8 cellular contexts compared by ENCODE assay signal in genomic region chr9:92140074-92140753, GRCh38. TPM values are rescaled to one million over a fixed set of nuclear protein-coding genes. Genes with fewer than 3 reads are reported as not detected.
DNase-seq lines count a peak whose midpoint lies in the region; ATAC-seq and TF ChIP-seq lines count a peak whose summit lies in the region.

No MANE protein-coding gene starts in this region.

- TF ChIP-seq CTCF in AG04449 (IDR thresholded peaks at IDR 0.05; ENCODE audit: insufficient read depth, low read length, missing control alignments) (peak; percentile 99), SK-N-SH (IDR thresholded peaks at IDR 0.05) (peak; percentile 76), vagina (IDR thresholded peaks at IDR 0.05) (peak; percentile 75 to 83 (median 82))

- ATAC-seq in GM19025 (IDR thresholded peaks at IDR 0.05; ENCODE audit: low read depth, unreplicated experiment) (peak; percentile 45), Right ventricle myocardium inferior (peak; percentile 58)

- H3K4me3 ChIP-seq in AG04449 (ENCODE audit: low read depth, low read length), result peak overlapping the region; percentile 12; the same call in 1 of the 2 replicates
- peak overlapping the region in 1 of 2 experiments; percentile 43; a peak in 1 of 4 replicates for H3K4me3 ChIP-seq in SK-N-SH (ENCODE audit: low read depth in 2 of 2, low read length in 1 of 2)
- peak overlapping the region; percentile 57 for H3K4me3 ChIP-seq in rectal smooth muscle tissue (ENCODE audit: low read length)
- peak overlapping the region; percentile 49 to 53 for H3K4me3 ChIP-seq in vagina

- POLR2A ChIA-PET in AG04449 (lab: Yijun Ruan, JAX), result interaction anchor here (0.9 to 1.9 kb wide), 2 partner anchors 51 to 102 kb away, joined by 3 to 11 read pairs; no protein-coding TSS in a partner anchor
- POLR2A ChIA-PET in SK-N-SH (lab: Yijun Ruan, JAX), result interaction anchor here (1.2 to 1.7 kb wide), 2 partner anchors 94 to 105 kb away, joined by 3 to 7 read pairs; no protein-coding TSS in a partner anchor

- intact Hi-C loops in Right ventricle myocardium inferior (cut with DNase I), result no loop called here
- intact Hi-C loops in vagina (cut with DNase I), result no loop called here

- no peaks in the 10 kb centered on the region for H3K9me3 ChIP-seq in SK-N-SH
- H3K9me3 ChIP-seq in vagina, result no peaks in the 10 kb centered on the region

- H2AFZ ChIP-seq in SK-N-SH (ENCODE audit: low read depth), result no peak overlapping the region

- H3K4me1 ChIP-seq in SK-N-SH (ENCODE audit: control insufficient read depth in 1 of 2, insufficient read depth in 2 of 2, low read depth in 1 of 2, low read length in 1 of 2), result peaks cover 4 to 14% of the 10 kb centered on the region in 2 experiments; a peak in 2 of 4 replicates
- H3K4me1 ChIP-seq in rectal smooth muscle tissue (ENCODE audit: control insufficient read depth, insufficient read depth, low read length), result no peaks in the 10 kb centered on the region
- H3K4me1 ChIP-seq in vagina, result peaks cover 19% of the 10 kb centered on the region

- H3K27me3 ChIP-seq in SK-N-SH (ENCODE audit: insufficient read depth) (no peaks in the 10 kb centered on the region), rectal smooth muscle tissue (ENCODE audit: control insufficient read depth, insufficient read depth, low read length) (peaks cover 6% of the 10 kb centered on the region), vagina (no peaks in the 10 kb centered on the region)

- H3K9ac ChIP-seq in SK-N-SH (no peak overlapping the region), rectal smooth muscle tissue (ENCODE audit: low read length) (no peak overlapping the region)

- no peaks in the 10 kb centered on the region for H3F3A ChIP-seq in SK-N-SH (replicated peaks; ENCODE audit: insufficient read depth)

- H3K36me3 ChIP-seq in SK-N-SH (replicated peaks in 1 of 2; ENCODE audit: control insufficient read depth in 1 of 2, insufficient read depth in 2 of 2, low read length in 1 of 2), result no peaks in the 10 kb centered on the region
- H3K36me3 ChIP-seq in rectal smooth muscle tissue (ENCODE audit: control insufficient read depth, insufficient read depth, low read length), result no peaks in the 10 kb centered on the region
- no peaks in the 10 kb centered on the region for H3K36me3 ChIP-seq in vagina

- TF ChIP-seq EP300 in SK-N-SH (IDR thresholded peaks at IDR 0.05; ENCODE audit: borderline replicate concordance in 1 of 2, low read depth in 1 of 2, low read length in 1 of 2), result no peak

- DNase-seq in AG04449 (ENCODE audit: low read depth, low spot score) (no peak), LoVo (ENCODE audit: low spot score) (peak; percentile 70), SK-N-SH (peak; percentile 86), Right ventricle myocardium inferior (ENCODE audit: missing footprints) (peak; percentile 91), vagina (ENCODE audit: extremely low spot score in 2 of 2) (no peak)
- DNase-seq in activated naive CD4-positive, alpha-beta T cell treated with anti-CD3 and anti-CD28 coated beads, Interleukin-2, amount 50 U/mL, for 16 hours, result peak; percentile 66

- H3K4me2 ChIP-seq in SK-N-SH, result 0 out of 2 replicates have a peak overlapping the region, but pooled peaks have one; percentile 52

- H3K27ac ChIP-seq in SK-N-SH (ENCODE audit: low read depth in 2 of 2, low read length in 1 of 2) (no peak overlapping the region), rectal smooth muscle tissue (ENCODE audit: low read depth, low read length) (no peak overlapping the region), vagina (peak overlapping the region; percentile 71)

- H3K9me2 ChIP-seq in SK-N-SH, result no peaks in the 10 kb centered on the region

- CTCF ChIA-PET in AG04449 (lab: Yijun Ruan, JAX), result interaction anchor here (0.7 to 16.9 kb wide), 48 partner anchors 8 to 1225 kb away, joined by 3 to 591 read pairs (median 12); partner anchors contain the start of genes BICD2, CENPP, IARS1 and NOL8
- CTCF ChIA-PET in SK-N-SH (lab: Yijun Ruan, JAX), result interaction anchor here (0.6 to 5.1 kb wide), 55 partner anchors 8 to 780 kb away, joined by 3 to 94 read pairs (median 5); partner anchors contain the start of genes CENPP, NOL8 and SPTLC1

- H4K20me1 ChIP-seq in SK-N-SH (ENCODE audit: insufficient read depth), result no peaks in the 10 kb centered on the region

- no peak for TF ChIP-seq POLR2A in vagina (IDR thresholded peaks at IDR 0.05)

- 25% methylated on average over 13 of the region's 16 CpGs for WGBS in SK-N-SH (ENCODE audit: low lambda C conversion rate)

- TF ChIP-seq RAD21 in SK-N-SH (IDR thresholded peaks at IDR 0.05; ENCODE audit: low read length), result peak; percentile 88

- H3K79me2 ChIP-seq in SK-N-SH (ENCODE audit: insufficient read depth), result no peaks in the 10 kb centered on the region

TF ChIP-seq in SK-N-SH, 30 proteins besides CTCF, POLR2A, EP300 and RAD21:
- TF ChIP-seq SMC3 (IDR thresholded peaks at IDR 0.05; ENCODE audit: low read depth, low read length), result peak; percentile 75
- no peak for TF ChIP-seq FOXJ3 (CRISPR knock-in tag; IDR thresholded peaks at IDR 0.05)
- no peak for TF ChIP-seq POLR2AphosphoS5 (IDR thresholded peaks at IDR 0.05; ENCODE audit: low read depth, low read length)
- TF ChIP-seq GABPA (IDR thresholded peaks at IDR 0.05; ENCODE audit: low read depth), result no peak
- no peak for TF ChIP-seq NFIC (IDR thresholded peaks at IDR 0.05; ENCODE audit: borderline replicate concordance)
- TF ChIP-seq NRF1 (IDR thresholded peaks at IDR 0.05; ENCODE audit: low read depth, low read length), result no peak
- peak; percentile 91 for TF ChIP-seq MAX (IDR thresholded peaks at IDR 0.05; ENCODE audit: low read depth)
- TF ChIP-seq PBX3 (IDR thresholded peaks at IDR 0.05), result no peak
- no peak for TF ChIP-seq REST (IDR thresholded peaks at IDR 0.05; ENCODE audit: low read depth, low read length)
- no peak for TF ChIP-seq JUND (IDR thresholded peaks at IDR 0.05)
- TF ChIP-seq FOXM1 (IDR thresholded peaks at IDR 0.05; ENCODE audit: low read depth), result no peak
- TF ChIP-seq EZH2phosphoT487 (IDR thresholded peaks at IDR 0.05; ENCODE audit: borderline replicate concordance, low read depth), result no peak
- TF ChIP-seq YY1 (IDR thresholded peaks at IDR 0.05; ENCODE audit: low read depth), result no peak
- TF ChIP-seq MXI1 (IDR thresholded peaks at IDR 0.05; ENCODE audit: low read depth, low read length), result peak; percentile 52; the same call in 1 of the 2 replicates
- TF ChIP-seq TCF12 (IDR thresholded peaks at IDR 0.05), result no peak
- no peak for TF ChIP-seq FOSL2 (IDR thresholded peaks at IDR 0.05; ENCODE audit: borderline replicate concordance, low read depth)
- TF ChIP-seq SIN3A (IDR thresholded peaks at IDR 0.05; ENCODE audit: borderline replicate concordance, low read depth, low read length), result peak; percentile 81
- no peak for TF ChIP-seq RCOR1 (IDR thresholded peaks at IDR 0.05; ENCODE audit: low read length)
- TF ChIP-seq CHD2 (IDR thresholded peaks at IDR 0.05; ENCODE audit: low read length, partially characterized antibody), result peak; percentile 41
- TF ChIP-seq MEF2A (IDR thresholded peaks at IDR 0.05; ENCODE audit: borderline replicate concordance, low read depth), result no peak

RNA-seq across cellular contexts. Expression of gene SPTLC1, which starts 25.0 kb away (rescaled TPM):
- polyA plus RNA-seq in SK-N-SH (2012; rRNA removed), result 53.9 and 62.0 TPM in 2 replicates
- polyA plus RNA-seq in SK-N-SH (2012; cell fraction: cytosol; rRNA removed), result 61.8 and 63.3 TPM in 2 replicates
- polyA plus RNA-seq in SK-N-SH (2012; cell fraction: nucleus; rRNA removed), result 43.2 and 78.6 TPM in 2 replicates
- total RNA-seq in Right ventricle myocardium inferior (22.0 TPM), vagina (68.5 TPM)

Comparison
In these comparisons a context has a peak if more than half of its experiments do, and no peak if none do; other contexts are left out.
1. DNase-seq: peak in LoVo (single experiment), SK-N-SH (single experiment), activated naive CD4-positive, alpha-beta T cell treated with anti-CD3 and anti-CD28 coated beads, Interleukin-2, amount 50 U/mL, for 16 hours (single experiment) and Right ventricle myocardium inferior (single experiment); none in AG04449 (single experiment) and vagina (0 of 2).
2. Peak in every context shown above with its lines, with median percentiles within 50 percentile points of each other: CTCF ChIP-seq.